ENCODE assay signal across 1 cellular context in the genomic region with DNA sequence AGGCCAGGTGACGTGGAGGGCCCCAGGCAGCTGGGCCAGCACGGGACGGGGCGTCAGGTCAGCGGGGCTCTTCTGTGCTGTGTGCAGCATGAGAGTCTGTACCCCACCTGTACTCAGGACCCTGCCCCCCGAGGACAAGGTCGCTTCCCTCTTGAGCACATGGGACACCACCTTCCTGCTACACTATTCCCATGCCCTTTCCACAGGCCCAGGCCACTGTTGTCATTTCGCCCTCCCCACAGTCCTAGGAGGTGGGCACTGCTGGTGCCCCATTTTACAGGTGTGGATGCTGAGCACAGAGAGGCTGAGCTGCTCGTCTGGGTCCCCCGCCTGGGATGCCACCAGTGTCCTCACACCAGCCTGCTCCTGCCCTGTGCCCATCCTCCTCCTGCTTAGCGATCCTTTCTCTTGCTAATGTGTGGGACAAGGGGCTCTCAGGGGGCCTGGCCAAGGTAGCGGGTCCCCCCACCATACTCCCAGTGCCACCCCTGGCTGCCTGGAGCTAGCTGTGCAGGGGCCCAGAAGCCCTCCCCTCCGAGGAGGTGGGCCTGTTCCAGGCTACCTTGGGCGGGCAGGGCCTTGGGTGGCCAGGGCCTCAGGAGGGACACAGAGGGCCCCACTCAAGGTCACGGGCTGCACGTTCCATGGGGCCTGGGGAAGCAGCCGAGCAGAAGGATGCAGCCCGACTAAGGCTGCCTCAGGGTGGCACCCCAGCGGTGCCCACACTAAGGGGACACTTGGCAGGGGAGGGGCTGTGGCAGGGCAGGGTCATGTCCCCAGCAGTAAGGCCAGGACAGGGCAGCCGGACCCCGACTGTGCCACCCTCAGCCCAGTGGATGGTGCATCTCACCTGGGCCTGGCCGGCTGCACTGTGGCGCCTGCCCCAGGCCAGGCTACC.
TF ChIP-seq lines count a peak whose summit lies in the region.

No MANE protein-coding gene starts in this region.

TF ChIP-seq in HepG2, 621 proteins besides CTCF, POLR2A, EP300 and RAD21 (continued from another document and continues in another):
- TF ChIP-seq, protein P1, sequence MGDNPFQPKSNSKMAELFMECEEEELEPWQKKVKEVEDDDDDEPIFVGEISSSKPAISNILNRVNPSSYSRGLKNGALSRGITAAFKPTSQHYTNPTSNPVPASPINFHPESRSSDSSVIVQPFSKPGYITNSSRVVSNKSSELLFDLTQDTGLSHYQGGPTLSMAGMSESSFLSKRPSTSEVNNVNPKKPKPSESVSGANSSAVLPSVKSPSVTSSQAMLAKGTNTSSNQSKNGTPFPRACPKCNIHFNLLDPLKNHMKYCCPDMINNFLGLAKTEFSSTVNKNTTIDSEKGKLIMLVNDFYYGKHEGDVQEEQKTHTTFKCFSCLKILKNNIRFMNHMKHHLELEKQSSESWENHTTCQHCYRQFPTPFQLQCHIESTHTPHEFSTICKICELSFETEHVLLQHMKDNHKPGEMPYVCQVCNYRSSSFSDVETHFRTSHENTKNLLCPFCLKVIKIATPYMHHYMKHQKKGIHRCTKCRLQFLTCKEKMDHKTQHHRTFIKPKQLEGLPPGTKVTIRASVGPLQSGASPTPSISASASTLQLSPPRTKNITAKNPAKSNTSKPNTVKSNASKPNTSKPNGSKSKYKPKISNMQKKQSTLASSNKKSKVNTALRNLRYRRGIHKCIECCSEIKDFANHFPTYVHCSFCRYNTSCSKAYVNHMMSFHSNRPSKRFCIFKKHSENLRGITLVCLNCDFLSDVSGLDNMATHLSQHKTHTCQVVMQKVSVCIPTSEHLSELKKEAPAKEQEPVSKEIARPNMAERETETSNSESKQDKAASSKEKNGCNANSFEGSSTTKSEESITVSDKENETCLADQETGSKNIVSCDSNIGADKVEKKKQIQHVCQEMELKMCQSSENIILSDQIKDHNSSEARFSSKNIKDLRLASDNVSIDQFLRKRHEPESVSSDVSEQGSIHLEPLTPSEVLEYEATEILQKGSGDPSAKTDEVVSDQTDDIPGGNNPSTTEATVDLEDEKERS (CRISPR knock-in tag; IDR thresholded peaks at IDR 0.05) = 0 out of 2 replicates have a peak, but pooled peaks have one; percentile 49
- peak; percentile 79 for TF ChIP-seq ESRRA (CRISPR knock-in tag; IDR thresholded peaks at IDR 0.05; ENCODE audit: low read depth)
- TF ChIP-seq, protein P2, sequence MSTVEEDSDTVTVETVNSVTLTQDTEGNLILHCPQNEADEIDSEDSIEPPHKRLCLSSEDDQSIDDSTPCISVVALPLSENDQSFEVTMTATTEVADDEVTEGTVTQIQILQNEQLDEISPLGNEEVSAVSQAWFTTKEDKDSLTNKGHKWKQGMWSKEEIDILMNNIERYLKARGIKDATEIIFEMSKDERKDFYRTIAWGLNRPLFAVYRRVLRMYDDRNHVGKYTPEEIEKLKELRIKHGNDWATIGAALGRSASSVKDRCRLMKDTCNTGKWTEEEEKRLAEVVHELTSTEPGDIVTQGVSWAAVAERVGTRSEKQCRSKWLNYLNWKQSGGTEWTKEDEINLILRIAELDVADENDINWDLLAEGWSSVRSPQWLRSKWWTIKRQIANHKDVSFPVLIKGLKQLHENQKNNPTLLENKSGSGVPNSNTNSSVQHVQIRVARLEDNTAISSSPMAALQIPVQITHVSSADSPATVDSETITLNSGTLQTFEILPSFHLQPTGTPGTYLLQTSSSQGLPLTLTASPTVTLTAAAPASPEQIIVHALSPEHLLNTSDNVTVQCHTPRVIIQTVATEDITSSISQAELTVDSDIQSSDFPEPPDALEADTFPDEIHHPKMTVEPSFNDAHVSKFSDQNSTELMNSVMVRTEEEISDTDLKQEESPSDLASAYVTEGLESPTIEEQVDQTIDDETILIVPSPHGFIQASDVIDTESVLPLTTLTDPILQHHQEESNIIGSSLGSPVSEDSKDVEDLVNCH (CRISPR knock-in tag; IDR thresholded peaks at IDR 0.05) = no peak
- TF ChIP-seq ZNF781 (CRISPR knock-in tag; IDR thresholded peaks at IDR 0.05; ENCODE audit: borderline replicate concordance, not compliant biosample characterization) = no peak
- TF ChIP-seq KAT7 (CRISPR knock-in tag; IDR thresholded peaks at IDR 0.05; ENCODE audit: borderline replicate concordance) = no peak
- no peak for TF ChIP-seq MAFF (IDR thresholded peaks at IDR 0.05; ENCODE audit: low read depth, low read length)
- TF ChIP-seq, protein P3, sequence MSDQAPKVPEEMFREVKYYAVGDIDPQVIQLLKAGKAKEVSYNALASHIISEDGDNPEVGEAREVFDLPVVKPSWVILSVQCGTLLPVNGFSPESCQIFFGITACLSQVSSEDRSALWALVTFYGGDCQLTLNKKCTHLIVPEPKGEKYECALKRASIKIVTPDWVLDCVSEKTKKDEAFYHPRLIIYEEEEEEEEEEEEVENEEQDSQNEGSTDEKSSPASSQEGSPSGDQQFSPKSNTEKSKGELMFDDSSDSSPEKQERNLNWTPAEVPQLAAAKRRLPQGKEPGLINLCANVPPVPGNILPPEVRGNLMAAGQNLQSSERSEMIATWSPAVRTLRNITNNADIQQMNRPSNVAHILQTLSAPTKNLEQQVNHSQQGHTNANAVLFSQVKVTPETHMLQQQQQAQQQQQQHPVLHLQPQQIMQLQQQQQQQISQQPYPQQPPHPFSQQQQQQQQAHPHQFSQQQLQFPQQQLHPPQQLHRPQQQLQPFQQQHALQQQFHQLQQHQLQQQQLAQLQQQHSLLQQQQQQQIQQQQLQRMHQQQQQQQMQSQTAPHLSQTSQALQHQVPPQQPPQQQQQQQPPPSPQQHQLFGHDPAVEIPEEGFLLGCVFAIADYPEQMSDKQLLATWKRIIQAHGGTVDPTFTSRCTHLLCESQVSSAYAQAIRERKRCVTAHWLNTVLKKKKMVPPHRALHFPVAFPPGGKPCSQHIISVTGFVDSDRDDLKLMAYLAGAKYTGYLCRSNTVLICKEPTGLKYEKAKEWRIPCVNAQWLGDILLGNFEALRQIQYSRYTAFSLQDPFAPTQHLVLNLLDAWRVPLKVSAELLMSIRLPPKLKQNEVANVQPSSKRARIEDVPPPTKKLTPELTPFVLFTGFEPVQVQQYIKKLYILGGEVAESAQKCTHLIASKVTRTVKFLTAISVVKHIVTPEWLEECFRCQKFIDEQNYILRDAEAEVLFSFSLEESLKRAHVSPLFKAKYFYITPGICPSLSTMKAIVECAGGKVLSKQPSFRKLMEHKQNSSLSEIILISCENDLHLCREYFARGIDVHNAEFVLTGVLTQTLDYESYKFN (CRISPR knock-in tag; conservative IDR thresholded peaks at IDR 0.05) = peak; percentile 68
- TF ChIP-seq, protein P4, sequence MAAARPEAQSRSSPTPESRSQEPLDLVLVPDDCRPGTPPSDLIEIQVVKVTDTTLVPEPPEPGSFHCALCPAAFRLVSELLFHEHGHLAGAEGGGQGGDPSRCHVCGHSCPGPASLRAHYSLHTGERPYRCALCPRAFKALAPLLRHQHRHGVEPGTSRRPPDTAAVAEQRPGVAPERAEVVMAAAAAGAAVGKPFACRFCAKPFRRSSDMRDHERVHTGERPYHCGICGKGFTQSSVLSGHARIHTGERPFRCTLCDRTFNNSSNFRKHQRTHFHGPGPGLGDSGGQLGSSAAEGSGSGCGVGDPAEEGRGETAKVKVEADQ (CRISPR knock-in tag; IDR thresholded peaks at IDR 0.05; ENCODE audit: borderline replicate concordance) = 0 out of 2 replicates have a peak, but pooled peaks have one; percentile 22
- no peak for TF ChIP-seq CCDC6 (CRISPR knock-in tag; IDR thresholded peaks at IDR 0.05)
- TF ChIP-seq ARNT2 (CRISPR knock-in tag; IDR thresholded peaks at IDR 0.05; ENCODE audit: low read depth) = peak; percentile 56; the same call in 1 of the 2 replicates
- 0 out of 2 replicates have a peak, but pooled peaks have one; percentile 10 for TF ChIP-seq ELF3 (CRISPR knock-in tag; IDR thresholded peaks at IDR 0.05)
- TF ChIP-seq PAX8 (CRISPR knock-in tag; IDR thresholded peaks at IDR 0.05; ENCODE audit: borderline replicate concordance) = 0 out of 2 replicates have a peak, but pooled peaks have one; percentile 31
- TF ChIP-seq, protein P5, sequence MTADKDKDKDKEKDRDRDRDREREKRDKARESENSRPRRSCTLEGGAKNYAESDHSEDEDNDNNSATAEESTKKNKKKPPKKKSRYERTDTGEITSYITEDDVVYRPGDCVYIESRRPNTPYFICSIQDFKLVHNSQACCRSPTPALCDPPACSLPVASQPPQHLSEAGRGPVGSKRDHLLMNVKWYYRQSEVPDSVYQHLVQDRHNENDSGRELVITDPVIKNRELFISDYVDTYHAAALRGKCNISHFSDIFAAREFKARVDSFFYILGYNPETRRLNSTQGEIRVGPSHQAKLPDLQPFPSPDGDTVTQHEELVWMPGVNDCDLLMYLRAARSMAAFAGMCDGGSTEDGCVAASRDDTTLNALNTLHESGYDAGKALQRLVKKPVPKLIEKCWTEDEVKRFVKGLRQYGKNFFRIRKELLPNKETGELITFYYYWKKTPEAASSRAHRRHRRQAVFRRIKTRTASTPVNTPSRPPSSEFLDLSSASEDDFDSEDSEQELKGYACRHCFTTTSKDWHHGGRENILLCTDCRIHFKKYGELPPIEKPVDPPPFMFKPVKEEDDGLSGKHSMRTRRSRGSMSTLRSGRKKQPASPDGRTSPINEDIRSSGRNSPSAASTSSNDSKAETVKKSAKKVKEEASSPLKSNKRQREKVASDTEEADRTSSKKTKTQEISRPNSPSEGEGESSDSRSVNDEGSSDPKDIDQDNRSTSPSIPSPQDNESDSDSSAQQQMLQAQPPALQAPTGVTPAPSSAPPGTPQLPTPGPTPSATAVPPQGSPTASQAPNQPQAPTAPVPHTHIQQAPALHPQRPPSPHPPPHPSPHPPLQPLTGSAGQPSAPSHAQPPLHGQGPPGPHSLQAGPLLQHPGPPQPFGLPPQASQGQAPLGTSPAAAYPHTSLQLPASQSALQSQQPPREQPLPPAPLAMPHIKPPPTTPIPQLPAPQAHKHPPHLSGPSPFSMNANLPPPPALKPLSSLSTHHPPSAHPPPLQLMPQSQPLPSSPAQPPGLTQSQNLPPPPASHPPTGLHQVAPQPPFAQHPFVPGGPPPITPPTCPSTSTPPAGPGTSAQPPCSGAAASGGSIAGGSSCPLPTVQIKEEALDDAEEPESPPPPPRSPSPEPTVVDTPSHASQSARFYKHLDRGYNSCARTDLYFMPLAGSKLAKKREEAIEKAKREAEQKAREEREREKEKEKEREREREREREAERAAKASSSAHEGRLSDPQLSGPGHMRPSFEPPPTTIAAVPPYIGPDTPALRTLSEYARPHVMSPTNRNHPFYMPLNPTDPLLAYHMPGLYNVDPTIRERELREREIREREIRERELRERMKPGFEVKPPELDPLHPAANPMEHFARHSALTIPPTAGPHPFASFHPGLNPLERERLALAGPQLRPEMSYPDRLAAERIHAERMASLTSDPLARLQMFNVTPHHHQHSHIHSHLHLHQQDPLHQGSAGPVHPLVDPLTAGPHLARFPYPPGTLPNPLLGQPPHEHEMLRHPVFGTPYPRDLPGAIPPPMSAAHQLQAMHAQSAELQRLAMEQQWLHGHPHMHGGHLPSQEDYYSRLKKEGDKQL (CRISPR knock-in tag; IDR thresholded peaks at IDR 0.05; ENCODE audit: low read depth) = no peak
- TF ChIP-seq, protein P6, sequence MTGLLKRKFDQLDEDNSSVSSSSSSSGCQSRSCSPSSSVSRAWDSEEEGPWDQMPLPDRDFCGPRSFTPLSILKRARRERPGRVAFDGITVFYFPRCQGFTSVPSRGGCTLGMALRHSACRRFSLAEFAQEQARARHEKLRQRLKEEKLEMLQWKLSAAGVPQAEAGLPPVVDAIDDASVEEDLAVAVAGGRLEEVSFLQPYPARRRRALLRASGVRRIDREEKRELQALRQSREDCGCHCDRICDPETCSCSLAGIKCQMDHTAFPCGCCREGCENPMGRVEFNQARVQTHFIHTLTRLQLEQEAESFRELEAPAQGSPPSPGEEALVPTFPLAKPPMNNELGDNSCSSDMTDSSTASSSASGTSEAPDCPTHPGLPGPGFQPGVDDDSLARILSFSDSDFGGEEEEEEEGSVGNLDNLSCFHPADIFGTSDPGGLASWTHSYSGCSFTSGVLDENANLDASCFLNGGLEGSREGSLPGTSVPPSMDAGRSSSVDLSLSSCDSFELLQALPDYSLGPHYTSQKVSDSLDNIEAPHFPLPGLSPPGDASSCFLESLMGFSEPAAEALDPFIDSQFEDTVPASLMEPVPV (CRISPR knock-in tag; IDR thresholded peaks at IDR 0.05) = peak; percentile 72; the same call in 1 of the 2 replicates
- TF ChIP-seq HES4 (CRISPR knock-in tag; IDR thresholded peaks at IDR 0.05; ENCODE audit: borderline replicate concordance) = 0 out of 2 replicates have a peak, but pooled peaks have one; percentile 46
- TF ChIP-seq THAP11 (CRISPR knock-in tag; IDR thresholded peaks at IDR 0.05) = no peak
- TF ChIP-seq MTA1 (CRISPR knock-in tag; IDR thresholded peaks at IDR 0.05; ENCODE audit: borderline replicate concordance) = peak; percentile 78; the same call in 1 of the 2 replicates
- TF ChIP-seq ZNF160 (CRISPR knock-in tag; IDR thresholded peaks at IDR 0.05) = 0 out of 2 replicates have a peak, but pooled peaks have one; percentile 71
- TF ChIP-seq, protein P7, sequence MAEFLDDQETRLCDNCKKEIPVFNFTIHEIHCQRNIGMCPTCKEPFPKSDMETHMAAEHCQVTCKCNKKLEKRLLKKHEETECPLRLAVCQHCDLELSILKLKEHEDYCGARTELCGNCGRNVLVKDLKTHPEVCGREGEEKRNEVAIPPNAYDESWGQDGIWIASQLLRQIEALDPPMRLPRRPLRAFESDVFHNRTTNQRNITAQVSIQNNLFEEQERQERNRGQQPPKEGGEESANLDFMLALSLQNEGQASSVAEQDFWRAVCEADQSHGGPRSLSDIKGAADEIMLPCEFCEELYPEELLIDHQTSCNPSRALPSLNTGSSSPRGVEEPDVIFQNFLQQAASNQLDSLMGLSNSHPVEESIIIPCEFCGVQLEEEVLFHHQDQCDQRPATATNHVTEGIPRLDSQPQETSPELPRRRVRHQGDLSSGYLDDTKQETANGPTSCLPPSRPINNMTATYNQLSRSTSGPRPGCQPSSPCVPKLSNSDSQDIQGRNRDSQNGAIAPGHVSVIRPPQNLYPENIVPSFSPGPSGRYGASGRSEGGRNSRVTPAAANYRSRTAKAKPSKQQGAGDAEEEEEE (CRISPR knock-in tag; IDR thresholded peaks at IDR 0.05; ENCODE audit: borderline replicate concordance) = no peak
- TF ChIP-seq, protein P8, sequence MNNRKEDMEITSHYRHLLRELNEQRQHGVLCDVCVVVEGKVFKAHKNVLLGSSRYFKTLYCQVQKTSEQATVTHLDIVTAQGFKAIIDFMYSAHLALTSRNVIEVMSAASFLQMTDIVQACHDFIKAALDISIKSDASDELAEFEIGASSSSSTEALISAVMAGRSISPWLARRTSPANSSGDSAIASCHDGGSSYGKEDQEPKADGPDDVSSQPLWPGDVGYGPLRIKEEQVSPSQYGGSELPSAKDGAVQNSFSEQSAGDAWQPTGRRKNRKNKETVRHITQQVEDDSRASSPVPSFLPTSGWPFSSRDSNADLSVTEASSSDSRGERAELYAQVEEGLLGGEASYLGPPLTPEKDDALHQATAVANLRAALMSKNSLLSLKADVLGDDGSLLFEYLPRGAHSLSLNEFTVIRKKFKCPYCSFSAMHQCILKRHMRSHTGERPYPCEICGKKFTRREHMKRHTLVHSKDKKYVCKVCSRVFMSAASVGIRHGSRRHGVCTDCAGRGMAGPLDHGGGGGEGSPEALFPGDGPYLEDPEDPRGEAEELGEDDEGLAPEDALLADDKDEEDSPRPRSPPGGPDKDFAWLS (CRISPR knock-in tag; IDR thresholded peaks at IDR 0.05; ENCODE audit: borderline replicate concordance) = no peak
- TF ChIP-seq, protein P9, sequence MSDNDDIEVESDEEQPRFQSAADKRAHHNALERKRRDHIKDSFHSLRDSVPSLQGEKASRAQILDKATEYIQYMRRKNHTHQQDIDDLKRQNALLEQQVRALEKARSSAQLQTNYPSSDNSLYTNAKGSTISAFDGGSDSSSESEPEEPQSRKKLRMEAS (IDR thresholded peaks at IDR 0.05) = peak; percentile 17; the same call in 1 of the 2 replicates
- peak; percentile 45 for TF ChIP-seq AGO2 (optimal IDR thresholded peaks at IDR 0.05; ENCODE audit: low read depth, low read length)
